In the genomic region with DNA sequence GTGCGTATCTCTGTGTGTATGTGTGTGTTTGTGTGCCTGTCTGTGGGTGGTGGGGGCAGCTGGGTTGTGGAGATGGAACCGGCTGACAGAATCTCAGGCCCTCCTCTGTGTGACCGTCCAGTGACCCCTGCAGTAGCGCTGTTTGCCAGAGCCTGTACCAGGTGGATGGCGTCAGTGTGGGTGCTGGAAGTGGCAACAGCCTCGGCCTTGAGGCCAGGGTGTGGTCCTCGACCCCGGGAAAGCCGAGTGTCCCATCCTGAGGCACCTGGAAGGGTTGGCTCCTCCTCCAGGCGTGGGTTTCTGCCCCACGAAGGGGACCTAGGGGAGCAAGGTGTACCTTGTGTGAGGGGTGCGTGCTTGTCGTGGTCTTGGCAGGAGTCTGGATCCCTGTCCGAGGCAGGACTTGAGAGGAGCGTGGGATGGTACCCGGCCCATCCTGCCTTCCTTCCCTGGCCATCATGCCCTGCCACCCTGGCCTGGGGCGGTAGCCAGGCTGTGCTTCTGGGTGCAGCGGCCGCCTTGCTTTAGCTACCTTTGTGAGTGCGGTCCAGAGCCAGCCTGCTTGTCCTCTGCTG, we compare ENCODE assay signal across 2 cellular contexts.
TF ChIP-seq lines count a peak whose summit lies in the region.

No MANE protein-coding gene starts in this region.

TF ChIP-seq in IMR-90, 13 proteins besides CTCF, POLR2A, EP300 and RAD21:
- no peak for TF ChIP-seq CHD1 (IDR thresholded peaks at IDR 0.05; ENCODE audit: low read depth, low read length)
- TF ChIP-seq FOS (IDR thresholded peaks at IDR 0.05; ENCODE audit: low read depth, low read length), result no peak
- TF ChIP-seq BHLHE40 (IDR thresholded peaks at IDR 0.05; ENCODE audit: low read depth, low read length), result no peak
- TF ChIP-seq MXI1 (IDR thresholded peaks at IDR 0.05; ENCODE audit: borderline replicate concordance, low read depth, low read length), result no peak
- no peak for TF ChIP-seq RFX5 (IDR thresholded peaks at IDR 0.05; ENCODE audit: low read depth, low read length)
- TF ChIP-seq RCOR1 (IDR thresholded peaks at IDR 0.05; ENCODE audit: insufficient replicate concordance, low read length), result no peak
- no peak for TF ChIP-seq SMC3 (IDR thresholded peaks at IDR 0.05; ENCODE audit: low read depth, low read length)
- TF ChIP-seq, protein P1, sequence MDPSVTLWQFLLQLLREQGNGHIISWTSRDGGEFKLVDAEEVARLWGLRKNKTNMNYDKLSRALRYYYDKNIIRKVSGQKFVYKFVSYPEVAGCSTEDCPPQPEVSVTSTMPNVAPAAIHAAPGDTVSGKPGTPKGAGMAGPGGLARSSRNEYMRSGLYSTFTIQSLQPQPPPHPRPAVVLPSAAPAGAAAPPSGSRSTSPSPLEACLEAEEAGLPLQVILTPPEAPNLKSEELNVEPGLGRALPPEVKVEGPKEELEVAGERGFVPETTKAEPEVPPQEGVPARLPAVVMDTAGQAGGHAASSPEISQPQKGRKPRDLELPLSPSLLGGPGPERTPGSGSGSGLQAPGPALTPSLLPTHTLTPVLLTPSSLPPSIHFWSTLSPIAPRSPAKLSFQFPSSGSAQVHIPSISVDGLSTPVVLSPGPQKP (IDR thresholded peaks at IDR 0.05; ENCODE audit: borderline replicate concordance, low read depth, low read length), result no peak
- TF ChIP-seq NFE2L2 (IDR thresholded peaks at IDR 0.05; ENCODE audit: low read depth, low read length), result no peak

TF ChIP-seq in GM12878, 131 proteins besides CTCF, POLR2A, EP300 and RAD21:
- TF ChIP-seq SRF (IDR thresholded peaks at IDR 0.05; ENCODE audit: low read depth in 2 of 2, low read length in 2 of 2) (no peak), ZNF687 (IDR thresholded peaks at IDR 0.05) (no peak)
